Comparison of ENCODE assay signal across 1 cellular context in the genomic region with DNA sequence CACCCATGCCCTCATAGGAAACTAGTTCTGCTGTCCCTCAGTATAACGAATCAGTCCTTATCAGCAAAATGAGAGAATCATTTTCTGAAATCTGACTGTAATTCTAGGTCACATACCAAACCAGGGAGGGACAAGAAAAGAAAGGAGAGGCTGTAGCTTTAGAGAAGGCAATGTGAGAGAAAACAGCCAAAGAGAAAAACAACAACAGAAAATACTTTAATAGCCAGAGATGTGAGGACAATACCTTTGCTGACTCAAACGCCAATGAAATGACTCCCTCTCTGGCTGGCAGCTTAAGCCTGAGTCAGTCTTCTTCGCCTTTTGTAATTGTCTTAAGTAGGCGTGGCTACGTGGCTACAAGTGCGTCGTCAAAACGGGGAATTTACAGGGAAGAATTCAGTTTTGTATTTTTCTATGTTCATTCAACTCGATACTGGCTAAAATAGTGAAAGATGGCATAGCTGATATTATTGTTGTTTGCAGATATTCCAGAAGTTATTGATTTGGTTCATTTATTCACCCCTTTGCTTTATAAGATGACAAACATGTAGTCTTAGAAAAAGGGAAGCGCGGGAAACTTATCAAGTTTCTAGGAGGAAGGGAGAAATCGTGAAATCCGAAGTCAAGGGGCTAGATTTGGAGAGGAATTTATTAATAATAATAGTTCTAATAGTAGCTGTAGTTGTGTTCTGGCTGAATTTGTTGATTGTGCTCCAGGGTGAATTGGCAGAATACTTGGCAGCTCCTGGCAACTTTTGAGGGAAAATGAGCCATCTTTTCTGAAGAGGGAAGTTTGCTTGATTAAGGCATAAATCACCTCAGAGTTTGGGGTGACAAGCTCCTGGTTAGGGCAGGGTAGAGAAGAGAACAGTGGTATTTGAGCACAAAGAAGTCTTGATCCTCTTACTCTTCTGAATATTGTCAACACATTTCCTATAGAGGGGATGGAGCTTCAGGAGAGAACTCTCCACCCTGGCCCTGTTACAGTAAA.
TF ChIP-seq lines count a peak whose summit lies in the region.

A gene with protein sequence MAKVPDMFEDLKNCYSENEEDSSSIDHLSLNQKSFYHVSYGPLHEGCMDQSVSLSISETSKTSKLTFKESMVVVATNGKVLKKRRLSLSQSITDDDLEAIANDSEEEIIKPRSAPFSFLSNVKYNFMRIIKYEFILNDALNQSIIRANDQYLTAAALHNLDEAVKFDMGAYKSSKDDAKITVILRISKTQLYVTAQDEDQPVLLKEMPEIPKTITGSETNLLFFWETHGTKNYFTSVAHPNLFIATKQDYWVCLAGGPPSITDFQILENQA (minus strand): TSS at position 295 of the 991 bp plus-strand sequence. CDS start 723 bp downstream, outside the sequence.

TF ChIP-seq in GM12878, 131 proteins besides CTCF, POLR2A, EP300 and RAD21 (continued from another document):
- TF ChIP-seq, protein P1, sequence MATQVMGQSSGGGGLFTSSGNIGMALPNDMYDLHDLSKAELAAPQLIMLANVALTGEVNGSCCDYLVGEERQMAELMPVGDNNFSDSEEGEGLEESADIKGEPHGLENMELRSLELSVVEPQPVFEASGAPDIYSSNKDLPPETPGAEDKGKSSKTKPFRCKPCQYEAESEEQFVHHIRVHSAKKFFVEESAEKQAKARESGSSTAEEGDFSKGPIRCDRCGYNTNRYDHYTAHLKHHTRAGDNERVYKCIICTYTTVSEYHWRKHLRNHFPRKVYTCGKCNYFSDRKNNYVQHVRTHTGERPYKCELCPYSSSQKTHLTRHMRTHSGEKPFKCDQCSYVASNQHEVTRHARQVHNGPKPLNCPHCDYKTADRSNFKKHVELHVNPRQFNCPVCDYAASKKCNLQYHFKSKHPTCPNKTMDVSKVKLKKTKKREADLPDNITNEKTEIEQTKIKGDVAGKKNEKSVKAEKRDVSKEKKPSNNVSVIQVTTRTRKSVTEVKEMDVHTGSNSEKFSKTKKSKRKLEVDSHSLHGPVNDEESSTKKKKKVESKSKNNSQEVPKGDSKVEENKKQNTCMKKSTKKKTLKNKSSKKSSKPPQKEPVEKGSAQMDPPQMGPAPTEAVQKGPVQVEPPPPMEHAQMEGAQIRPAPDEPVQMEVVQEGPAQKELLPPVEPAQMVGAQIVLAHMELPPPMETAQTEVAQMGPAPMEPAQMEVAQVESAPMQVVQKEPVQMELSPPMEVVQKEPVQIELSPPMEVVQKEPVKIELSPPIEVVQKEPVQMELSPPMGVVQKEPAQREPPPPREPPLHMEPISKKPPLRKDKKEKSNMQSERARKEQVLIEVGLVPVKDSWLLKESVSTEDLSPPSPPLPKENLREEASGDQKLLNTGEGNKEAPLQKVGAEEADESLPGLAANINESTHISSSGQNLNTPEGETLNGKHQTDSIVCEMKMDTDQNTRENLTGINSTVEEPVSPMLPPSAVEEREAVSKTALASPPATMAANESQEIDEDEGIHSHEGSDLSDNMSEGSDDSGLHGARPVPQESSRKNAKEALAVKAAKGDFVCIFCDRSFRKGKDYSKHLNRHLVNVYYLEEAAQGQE (IDR thresholded peaks at IDR 0.05; ENCODE audit: low read depth, low read length) = no peak
- TF ChIP-seq CREM (IDR thresholded peaks at IDR 0.05; ENCODE audit: low read depth) (0 out of 2 replicates have a peak, but pooled peaks have one; percentile 19), PML (IDR thresholded peaks at IDR 0.05; ENCODE audit: low read length) (peak; percentile 59; the same call in 1 of the 2 replicates), TAF1 (IDR thresholded peaks at IDR 0.05; ENCODE audit: borderline replicate concordance, low read depth, low read length) (0 out of 2 replicates have a peak, but pooled peaks have one; percentile 43), POLR2AphosphoS5 (IDR thresholded peaks at IDR 0.05; ENCODE audit: low read length) (peak; percentile 66), SP1 (IDR thresholded peaks at IDR 0.05; ENCODE audit: low read depth, low read length) (no peak)
- TF ChIP-seq, protein P2, sequence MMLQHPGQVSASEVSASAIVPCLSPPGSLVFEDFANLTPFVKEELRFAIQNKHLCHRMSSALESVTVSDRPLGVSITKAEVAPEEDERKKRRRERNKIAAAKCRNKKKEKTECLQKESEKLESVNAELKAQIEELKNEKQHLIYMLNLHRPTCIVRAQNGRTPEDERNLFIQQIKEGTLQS (IDR thresholded peaks at IDR 0.05; ENCODE audit: borderline replicate concordance, extremely low read depth, low read depth, low read length) = no peak
- TF ChIP-seq, protein P3, sequence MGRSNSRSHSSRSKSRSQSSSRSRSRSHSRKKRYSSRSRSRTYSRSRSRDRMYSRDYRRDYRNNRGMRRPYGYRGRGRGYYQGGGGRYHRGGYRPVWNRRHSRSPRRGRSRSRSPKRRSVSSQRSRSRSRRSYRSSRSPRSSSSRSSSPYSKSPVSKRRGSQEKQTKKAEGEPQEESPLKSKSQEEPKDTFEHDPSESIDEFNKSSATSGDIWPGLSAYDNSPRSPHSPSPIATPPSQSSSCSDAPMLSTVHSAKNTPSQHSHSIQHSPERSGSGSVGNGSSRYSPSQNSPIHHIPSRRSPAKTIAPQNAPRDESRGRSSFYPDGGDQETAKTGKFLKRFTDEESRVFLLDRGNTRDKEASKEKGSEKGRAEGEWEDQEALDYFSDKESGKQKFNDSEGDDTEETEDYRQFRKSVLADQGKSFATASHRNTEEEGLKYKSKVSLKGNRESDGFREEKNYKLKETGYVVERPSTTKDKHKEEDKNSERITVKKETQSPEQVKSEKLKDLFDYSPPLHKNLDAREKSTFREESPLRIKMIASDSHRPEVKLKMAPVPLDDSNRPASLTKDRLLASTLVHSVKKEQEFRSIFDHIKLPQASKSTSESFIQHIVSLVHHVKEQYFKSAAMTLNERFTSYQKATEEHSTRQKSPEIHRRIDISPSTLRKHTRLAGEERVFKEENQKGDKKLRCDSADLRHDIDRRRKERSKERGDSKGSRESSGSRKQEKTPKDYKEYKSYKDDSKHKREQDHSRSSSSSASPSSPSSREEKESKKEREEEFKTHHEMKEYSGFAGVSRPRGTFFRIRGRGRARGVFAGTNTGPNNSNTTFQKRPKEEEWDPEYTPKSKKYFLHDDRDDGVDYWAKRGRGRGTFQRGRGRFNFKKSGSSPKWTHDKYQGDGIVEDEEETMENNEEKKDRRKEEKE (IDR thresholded peaks at IDR 0.05) = no peak
